In the genomic region with DNA sequence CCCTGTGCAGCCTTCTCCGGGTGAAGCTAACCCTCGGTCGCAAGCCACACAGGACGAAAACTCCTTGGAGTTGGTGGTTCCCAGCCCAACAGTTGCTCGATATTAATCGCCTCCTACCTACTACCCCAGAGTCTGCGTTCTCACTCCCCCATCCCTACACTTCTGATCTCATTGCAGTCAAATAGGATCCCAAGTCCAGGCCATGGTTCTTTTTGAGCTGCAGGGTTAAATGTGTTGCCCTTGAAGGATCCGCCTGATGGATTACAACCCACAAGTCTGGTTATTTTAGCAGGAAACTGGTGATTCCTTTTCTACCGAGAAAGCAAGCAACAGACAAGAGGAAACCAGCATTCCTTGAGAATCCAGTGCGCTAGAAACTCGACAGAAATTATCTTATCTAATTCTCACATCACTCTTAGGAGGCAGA, we compare ENCODE assay signal across 8 cellular contexts. TPM values are rescaled to one million over a fixed set of nuclear protein-coding genes. Genes with fewer than 3 reads are reported as not detected.
DNase-seq lines count a peak whose midpoint lies in the region; ATAC-seq lines count a peak whose summit lies in the region.

No MANE protein-coding gene starts in this region.

- ATAC-seq in activated CD4-positive, alpha-beta T cell treated with anti-CD3 and anti-CD28 coated beads for 36 hours, result no peak
- ATAC-seq in activated naive CD4-positive, alpha-beta T cell treated with anti-CD3 and anti-CD28 coated beads, Interleukin-2, amount 50 U/mL, for 72 hours, result no peak
- ATAC-seq in stimulated activated naive B cell treated with anti-CD40 and anti-IgM and Interleukin-4, amounts not matched to agents 10 μg/mL and 1 μg/mL and 100 μg/mL, for 72 hours (replicated peaks), result no peak
- ATAC-seq in GM21381 (IDR thresholded peaks at IDR 0.05; ENCODE audit: unreplicated experiment) (no peak), HG03460 (IDR thresholded peaks at IDR 0.05; ENCODE audit: unreplicated experiment) (no peak)

- no peak for DNase-seq in activated CD4-positive, alpha-beta T cell treated with anti-CD3 and anti-CD28 coated beads for 36 hours
- DNase-seq in activated CD4-positive, alpha-beta T cell treated with anti-CD3 and anti-CD28 coated beads, Interleukin-2, amount 50 U/mL, for 48 hours, result no peak
- DNase-seq in activated naive CD4-positive, alpha-beta T cell treated with anti-CD3 and anti-CD28 coated beads, Interleukin-2, amount 50 U/mL, for 72 hours (ENCODE audit: low spot score in 2 of 2), result no peak
- DNase-seq in iPS-NIHi7 (ENCODE audit: extremely low spot score) (peak; percentile 17), SIG-M5 treated with dmso at 0.1 percent for 504 hours (lab: John Stamatoyannopoulos, UW; ENCODE audit: unreplicated experiment) (no peak)
- DNase-seq in stimulated activated naive B cell treated with anti-CD40 and anti-IgM and Interleukin-4, amounts not matched to agents 10 μg/mL and 1 μg/mL and 100 μg/mL, for 72 hours, result no peak

- peaks cover 7% of the 10 kb centered on the region for H3K36me3 Mint-ChIP-seq in activated CD4-positive, alpha-beta T cell treated with anti-CD3 and anti-CD28 coated beads for 36 hours (ENCODE audit: low read depth)
- peaks cover 14 to 18% of the 10 kb centered on the region in 2 donors for H3K36me3 Mint-ChIP-seq in activated naive CD4-positive, alpha-beta T cell treated with anti-CD3 and anti-CD28 coated beads, Interleukin-2, amount 50 U/mL, for 72 hours
- peaks cover 28 to 30% of the 10 kb centered on the region in 2 donors for H3K36me3 Mint-ChIP-seq in stimulated activated naive B cell treated with anti-CD40 and anti-IgM and Interleukin-4, amounts not matched to agents 10 μg/mL and 1 μg/mL and 100 μg/mL, for 72 hours

- H3K4me3 Mint-ChIP-seq in activated CD4-positive, alpha-beta T cell treated with anti-CD3 and anti-CD28 coated beads for 36 hours, result peak overlapping the region; percentile 84
- peak overlapping the region; percentile 97 to 99 for H3K4me3 Mint-ChIP-seq in stimulated activated naive B cell treated with anti-CD40 and anti-IgM and Interleukin-4, amounts not matched to agents 10 μg/mL and 1 μg/mL and 100 μg/mL, for 72 hours

- intact Hi-C loops in activated CD4-positive, alpha-beta T cell treated with anti-CD3 and anti-CD28 coated beads for 36 hours (cut with DNase I, micrococcal nuclease), result loop anchor here (1.0 to 10.0 kb wide), 11 partner anchors 18 to 1211 kb away; a partner anchor contains a TSS

- peak overlapping the region; percentile 88 for H3K27ac Mint-ChIP-seq in activated CD4-positive, alpha-beta T cell treated with anti-CD3 and anti-CD28 coated beads for 36 hours
- peak overlapping the region; percentile 84 to 86 for H3K27ac Mint-ChIP-seq in activated naive CD4-positive, alpha-beta T cell treated with anti-CD3 and anti-CD28 coated beads, Interleukin-2, amount 50 U/mL, for 72 hours
- peak overlapping the region; percentile 95 for H3K27ac Mint-ChIP-seq in stimulated activated naive B cell treated with anti-CD40 and anti-IgM and Interleukin-4, amounts not matched to agents 10 μg/mL and 1 μg/mL and 100 μg/mL, for 72 hours

- H3K4me1 Mint-ChIP-seq in activated CD4-positive, alpha-beta T cell treated with anti-CD3 and anti-CD28 coated beads for 36 hours, result peaks cover 50% of the 10 kb centered on the region
- peaks cover 39 to 66% of the 10 kb centered on the region in 2 donors for H3K4me1 Mint-ChIP-seq in stimulated activated naive B cell treated with anti-CD40 and anti-IgM and Interleukin-4, amounts not matched to agents 10 μg/mL and 1 μg/mL and 100 μg/mL, for 72 hours

- H3K27me3 Mint-ChIP-seq in activated CD4-positive, alpha-beta T cell treated with anti-CD3 and anti-CD28 coated beads for 36 hours, result peaks cover 6% of the 10 kb centered on the region
- no peaks in the 10 kb centered on the region for H3K27me3 Mint-ChIP-seq in stimulated activated naive B cell treated with anti-CD40 and anti-IgM and Interleukin-4, amounts not matched to agents 10 μg/mL and 1 μg/mL and 100 μg/mL, for 72 hours

- no peaks in the 10 kb centered on the region for H3K9me3 Mint-ChIP-seq in activated CD4-positive, alpha-beta T cell treated with anti-CD3 and anti-CD28 coated beads for 36 hours (ENCODE audit: low read depth)
- H3K9me3 Mint-ChIP-seq in activated naive CD4-positive, alpha-beta T cell treated with anti-CD3 and anti-CD28 coated beads, Interleukin-2, amount 50 U/mL, for 72 hours, result no peaks in the 10 kb centered on the region
- H3K9me3 Mint-ChIP-seq in stimulated activated naive B cell treated with anti-CD40 and anti-IgM and Interleukin-4, amounts not matched to agents 10 μg/mL and 1 μg/mL and 100 μg/mL, for 72 hours, result no peaks in the 10 kb centered on the region

- CTCF ChIA-PET in activated CD4-positive, alpha-beta T cell treated with anti-CD3 and anti-CD28 coated beads for 36 hours (lab: Charles Lee), result interaction anchor here (1.6 to 3.9 kb wide), 2 partner anchors 10 to 14 kb away, joined by 4 to 18 read pairs; no protein-coding TSS in a partner anchor

- POLR2A ChIA-PET in activated CD4-positive, alpha-beta T cell treated with anti-CD3 and anti-CD28 coated beads for 36 hours (lab: Charles Lee), result interaction anchor here (0.6 kb wide), 1 partner anchor 157 kb away, joined by 3 read pairs; no protein-coding TSS in a partner anchor

RNA-seq across cellular contexts. Expression of a gene that starts 0.8 kb away (rescaled TPM):
- 10 to 100 TPM; 47.5 to 53.8 TPM for total RNA-seq in activated CD4-positive, alpha-beta T cell treated with anti-CD3 and anti-CD28 coated beads for 36 hours
- total RNA-seq in activated naive CD4-positive, alpha-beta T cell treated with anti-CD3 and anti-CD28 coated beads, Interleukin-2, amount 50 U/mL, for 72 hours, result 10 to 100 TPM; 29.5 to 61.4 TPM

RNA-seq across cellular contexts. Expression of a gene that starts 40.1 kb away (rescaled TPM):
- total RNA-seq in activated CD4-positive, alpha-beta T cell treated with anti-CD3 and anti-CD28 coated beads for 36 hours, result not detected
- not detected for total RNA-seq in activated naive CD4-positive, alpha-beta T cell treated with anti-CD3 and anti-CD28 coated beads, Interleukin-2, amount 50 U/mL, for 72 hours
